In genomic region chr11:3135491-3136440, GRCh38 we compare ENCODE assay signal across 14 cellular contexts. TPM values are rescaled to one million over a fixed set of nuclear protein-coding genes. Genes with fewer than 3 reads are reported as not detected.
A peak's percentile ranks its signal among the peaks of the same experiment; 100 is the strongest.
DNase-seq lines count a peak whose midpoint lies in the region; ATAC-seq and TF ChIP-seq lines count a peak whose summit lies in the region.
"Had no signal": no experiment of that assay in that cellular context is flagged by ENCODE, and none has a peak within 500 bp of the region (broad histone marks: within the 10 kb centered on the region; RNA-seq: fewer than 3 reads in every experiment).

No MANE protein-coding gene starts in this region.

- H3K27me3 ChIP-seq in right cardiac atrium (ENCODE audit: control insufficient read depth, insufficient read depth) (no peaks in the 10 kb centered on the region), sigmoid colon (no peaks in the 10 kb centered on the region)
- H3K27me3 ChIP-seq: gastrocnemius medialis had no signal

- TF ChIP-seq POLR2A in sigmoid colon (IDR thresholded peaks at IDR 0.05): no peak

- H3K36me3 ChIP-seq in sigmoid colon: peaks cover 0 to 4% (median 0%) of the 10 kb centered on the region in 4 donors
- H3K36me3 ChIP-seq: gastrocnemius medialis had no signal

- H3K4me3 ChIP-seq in right cardiac atrium (ENCODE audit: low read length) (no peak overlapping the region), sigmoid colon (no peak overlapping the region)
- H3K4me3 ChIP-seq: gastrocnemius medialis had no signal

- H3K9me3 ChIP-seq in right cardiac atrium (ENCODE audit: control insufficient read depth, low read length) (no peaks in the 10 kb centered on the region), sigmoid colon (no peaks in the 10 kb centered on the region)
- H3K9me3 ChIP-seq: gastrocnemius medialis had no signal

- no peak for TF ChIP-seq CTCF in RWPE1 (conservative IDR thresholded peaks at IDR 0.05; ENCODE audit: low read depth)
- no peak for TF ChIP-seq CTCF in sigmoid colon (IDR thresholded peaks at IDR 0.05)

- POLR2A ChIA-PET in RWPE1 (lab: Yijun Ruan, JAX; ENCODE audit: low non-redundant PET): no interaction called here

- peaks cover 3% of the 10 kb centered on the region for H3K4me1 ChIP-seq in right cardiac atrium (ENCODE audit: control insufficient read depth, insufficient read depth, low read length)
- H3K4me1 ChIP-seq in sigmoid colon: peaks cover 0 to 60% (median 55%) of the 10 kb centered on the region in 4 donors

- CTCF ChIA-PET in RWPE1 (lab: Yijun Ruan, JAX): interaction anchor here (0.7 to 1.6 kb wide), 2 partner anchors 34 to 85 kb away, joined by 3 to 4 read pairs; no protein-coding TSS in a partner anchor

- intact Hi-C loops in right cardiac atrium (cut with DNase I) (no loop called here), sigmoid colon (cut with DNase I) (no loop called here)

- no peak for TF ChIP-seq EP300 in sigmoid colon (IDR thresholded peaks at IDR 0.05)

- peak; percentile 43 for DNase-seq in activated effector memory CD4-positive, alpha-beta T cell treated with anti-CD3 and anti-CD28 coated beads, Interleukin-2, amount 50 U/mL, for 16 hours
- DNase-seq in activated effector memory CD4-positive, alpha-beta T cell treated with Interleukin-2 at 50 U/mL for 16 hours: no peak
- DNase-seq in RWPE1 (ENCODE audit: low spot score): no peak
- DNase-seq in right cardiac atrium: peak; percentile 17 to 52 (median 52)
- peak; percentile 61 for DNase-seq in sigmoid colon
- DNase-seq in NCI-H2171 (lab: John Stamatoyannopoulos, UW): no peak
- DNase-seq in NCI-H187 (lab: John Stamatoyannopoulos, UW): no peak
- no peak for DNase-seq in NCI-H1694 treated with DMSO at 0.1 percent for 48 hours (lab: John Stamatoyannopoulos, UW)
- DNase-seq: activated T-cell treated with anti-CD3 and anti-CD28 coated beads, Interleukin-2, amount 50 U/mL, for 72 hours; HCEC 1CT; NCI-H1105; retina had no signal

- peak overlapping the region; percentile 27; the same call in 1 of the 2 replicates for H3K27ac ChIP-seq in RWPE1
- no peak overlapping the region for H3K27ac ChIP-seq in right cardiac atrium (ENCODE audit: low read length)
- H3K27ac ChIP-seq in sigmoid colon: no peak overlapping the region
- H3K27ac ChIP-seq: gastrocnemius medialis, VCaP had no signal

- peak in 1 of 2 donors; percentile 2 for ATAC-seq in right cardiac atrium
- ATAC-seq: gastrocnemius medialis had no signal

- WGBS in right cardiac atrium: 70% methylated on average over 15 of the region's 15 CpGs
- WGBS in sigmoid colon, 2 donors: 56 to 73% methylated on average over 15 of the region's 15 CpGs

RNA-seq across cellular contexts. Expression of gene OSBPL5, which starts 29.3 kb away (rescaled TPM):
- total RNA-seq in right cardiac atrium: 10 to 100 TPM; 14.1 to 19.1 (median 15.4) TPM
- polyA plus RNA-seq in right cardiac atrium: 10.3 TPM
- total RNA-seq in sigmoid colon: 10 to 100 TPM; 28.1 to 69.2 (median 46.2) TPM
- 10 to 100 TPM; 16.6 to 29.8 (median 18.6) TPM for polyA plus RNA-seq in sigmoid colon

Comparison
In these comparisons a context has a peak if more than half of its experiments do, and no peak if none do; other contexts are left out.
1. DNase-seq: peak in activated effector memory CD4-positive, alpha-beta T cell treated with anti-CD3 and anti-CD28 coated beads, Interleukin-2, amount 50 U/mL, for 16 hours (single experiment), right cardiac atrium (3 of 3) and sigmoid colon (single experiment); none in activated effector memory CD4-positive, alpha-beta T cell treated with Interleukin-2 at 50 U/mL for 16 hours (single experiment), RWPE1 (single experiment), NCI-H2171 (single experiment), NCI-H187 (0 of 2) and NCI-H1694 treated with DMSO at 0.1 percent for 48 hours (single experiment).